In the genomic region with DNA sequence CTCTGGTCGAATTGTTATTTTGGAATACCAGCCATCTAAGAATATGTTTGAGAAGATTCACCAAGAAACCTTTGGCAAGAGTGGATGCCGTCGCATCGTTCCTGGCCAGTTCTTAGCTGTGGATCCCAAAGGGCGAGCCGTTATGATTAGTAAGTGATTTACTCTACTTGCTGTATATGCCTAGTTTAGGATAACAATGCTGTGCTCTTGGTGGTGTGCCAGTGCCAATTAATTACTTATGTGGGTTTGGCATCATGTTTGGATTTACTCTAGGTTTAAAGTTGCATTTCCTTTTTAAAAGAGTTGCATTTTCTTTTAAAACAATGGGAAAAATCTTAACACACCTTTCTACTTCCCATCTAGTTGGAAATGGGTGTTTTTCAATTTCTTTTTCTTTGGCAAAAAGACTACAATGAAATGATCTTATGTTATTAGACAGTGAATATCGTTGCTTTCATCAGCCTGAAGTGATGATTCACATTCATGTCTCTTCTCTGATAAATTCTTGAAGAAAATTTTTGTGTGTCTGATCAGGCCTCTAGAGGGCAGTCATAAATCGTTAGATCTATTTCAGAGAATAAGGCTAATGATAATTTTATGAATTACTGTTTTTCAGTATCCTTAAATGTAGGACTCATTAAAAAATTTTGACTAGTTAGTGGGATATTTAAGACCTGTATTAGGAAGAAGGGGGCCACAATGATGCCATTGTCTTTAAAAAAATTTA, we compare ENCODE assay signal across 8 cellular contexts. TPM values are rescaled to one million over a fixed set of nuclear protein-coding genes. Genes with fewer than 3 reads are reported as not detected.
DNase-seq lines count a peak whose midpoint lies in the region; ATAC-seq, FAIRE-seq and TF ChIP-seq lines count a peak whose summit lies in the region.

No MANE protein-coding gene starts in this region.

- H3K36me3 ChIP-seq in kidney epithelial cell (ENCODE audit: control insufficient read depth, insufficient read depth, low read length): peaks cover 1% of the 10 kb centered on the region

- no peak for FAIRE-seq in urothelium cell line (lab: Jason Lieb, UNC)

- H3K27me3 ChIP-seq in kidney epithelial cell (ENCODE audit: control insufficient read depth, insufficient read depth, low read length): no peaks in the 10 kb centered on the region

- ATAC-seq in GM18867 (IDR thresholded peaks at IDR 0.05; ENCODE audit: unreplicated experiment) (no peak), HG03565 (IDR thresholded peaks at IDR 0.05; ENCODE audit: unreplicated experiment) (no peak)

- TF ChIP-seq CTCF in kidney epithelial cell (IDR thresholded peaks at IDR 0.05; ENCODE audit: insufficient read depth, low read length, poor library complexity, severe bottlenecking): peak; percentile 39

- H3K4me3 ChIP-seq in kidney epithelial cell (ENCODE audit: low read depth, low read length): no peak overlapping the region

- DNase-seq in NCI-H82 (lab: John Stamatoyannopoulos, UW) (peak; percentile 39), NCI-H82 treated with DMSO at 0.1 percent for 48 hours (lab: John Stamatoyannopoulos, UW; ENCODE audit: unreplicated experiment) (no peak), M059J (ENCODE audit: low read depth) (peak; percentile 65), amniotic epithelial cell (ENCODE audit: low read depth) (peak; percentile 60), kidney epithelial cell (ENCODE audit: low read depth) (no peak), urothelium cell line (ENCODE audit: low spot score) (peak; percentile 44)

RNA-seq across cellular contexts. Expression of a gene that starts 5.6 kb away (rescaled TPM):
- 256 and 270 TPM in 2 replicates for total RNA-seq in M059J (2014; rRNA removed; shearing (Covaris generic))
- total RNA-seq in kidney epithelial cell: 103 and 140 TPM in 2 replicates

RNA-seq across cellular contexts. Expression of a gene that starts 5.9 kb away (rescaled TPM):
- 51.2 and 85.0 TPM in 2 replicates for total RNA-seq in M059J (2014; rRNA removed; shearing (Covaris generic))
- 37.7 and 46.4 TPM in 2 replicates for total RNA-seq in kidney epithelial cell

Comparison
In these comparisons a context has a peak if more than half of its experiments do, and no peak if none do; other contexts are left out.
1. DNase-seq: peak in NCI-H82 (single experiment), M059J (single experiment), amniotic epithelial cell (single experiment) and urothelium cell line (single experiment); none in NCI-H82 treated with DMSO at 0.1 percent for 48 hours (single experiment) and kidney epithelial cell (single experiment).